In the genomic region with DNA sequence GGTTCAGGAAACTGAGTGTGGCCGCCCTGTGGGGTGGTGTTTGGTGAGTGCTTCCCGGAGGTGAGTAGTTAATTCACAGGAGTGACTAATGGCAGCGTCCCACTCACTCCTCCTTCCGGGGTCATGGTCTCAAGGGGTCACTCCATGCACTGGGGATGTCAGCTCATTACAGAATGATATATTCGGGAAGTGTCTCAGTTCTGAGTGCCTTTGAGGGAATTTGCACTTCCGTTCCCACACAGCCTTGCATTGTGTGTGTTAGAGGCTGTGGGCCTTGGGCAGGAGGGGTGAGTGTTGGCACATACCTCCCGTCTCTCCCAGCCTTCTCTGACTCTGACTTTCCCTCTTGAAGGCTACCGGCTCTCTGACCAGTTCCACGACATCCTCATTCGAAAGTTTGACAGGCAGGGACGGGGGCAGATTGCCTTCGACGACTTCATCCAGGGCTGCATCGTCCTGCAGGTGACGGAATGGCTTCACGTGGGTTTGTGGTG, we compare ENCODE assay signal across 17 cellular contexts. TPM values are rescaled to one million over a fixed set of nuclear protein-coding genes. Genes with fewer than 3 reads are reported as not detected.
DNase-seq lines count a peak whose midpoint lies in the region; FAIRE-seq lines count a peak whose summit lies in the region.
"Had no signal": no experiment of that assay in that cellular context is flagged by ENCODE, and none has a peak within 500 bp of the region (broad histone marks: within the 10 kb centered on the region; RNA-seq: fewer than 3 reads in every experiment).

No MANE protein-coding gene starts in this region.

- FAIRE-seq in RCC 7860 (lab: Jason Lieb, UNC): no peak

- DNase-seq in COLO829 (ENCODE audit: low spot score): peak; percentile 73
- peak; percentile 42 for DNase-seq in RCC 7860 (ENCODE audit: low spot score)
- DNase-seq in dermis microvascular lymphatic vessel endothelial cell (ENCODE audit: low read depth in 2 of 2): peak; percentile 28 to 92
- DNase-seq in mucosa of gallbladder (ENCODE audit: low spot score): peak; percentile 58
- DNase-seq in superior temporal gyrus (ENCODE audit: extremely low spot score): no peak
- DNase-seq in OCI-M1 (lab: John Stamatoyannopoulos, UW): no peak
- no peak for DNase-seq in T-helper 2 cell
- no peak for DNase-seq in NCI-H2171 (lab: John Stamatoyannopoulos, UW)
- DNase-seq: activated CD4-positive, alpha-beta T cell treated with anti-CD3 and anti-CD28 coated beads for 48 hours; activated naive CD8-positive, alpha-beta T cell treated with anti-CD3 and anti-CD28 coated beads, Interleukin-2, amount 50 U/mL, for 24 hours; activated T-cell treated with anti-CD3 and anti-CD28 coated beads, Interleukin-2, amount 50 U/mL, for 1 hour; erythroblast; hippocampal formation; left cardiac atrium; NCI-H2081 treated with DMSO at 0.1 percent for 48 hours; stimulated activated CD4-positive, alpha-beta T cell treated with anti-CD3 and anti-CD28 coated beads, Interleukin-1b, Interleukin-23, amount 100 ng/mL, for 48 hours; tibial artery had no signal

RNA-seq across cellular contexts. Expression of gene AHRR, which starts 10.5 kb away (rescaled TPM):
- total RNA-seq in dermis microvascular lymphatic vessel endothelial cell (4.5 and 5.4 TPM in 2 replicates), mucosa of gallbladder (3.5 TPM)

RNA-seq across cellular contexts. Expression of gene PDCD6, which starts 39.5 kb away (rescaled TPM):
- total RNA-seq in dermis microvascular lymphatic vessel endothelial cell (107 and 135 TPM in 2 replicates), mucosa of gallbladder (97.1 TPM)

Comparison
In these comparisons a context has a peak if more than half of its experiments do, and no peak if none do; other contexts are left out.
1. DNase-seq: peak in COLO829 (single experiment), RCC 7860 (single experiment), dermis microvascular lymphatic vessel endothelial cell (2 of 2) and mucosa of gallbladder (single experiment); none in superior temporal gyrus (single experiment), OCI-M1 (single experiment), T-helper 2 cell (0 of 5) and NCI-H2171 (single experiment).